8 cellular contexts compared by ENCODE assay signal in genomic region chr12:54378791-54379400, GRCh38. TPM values are rescaled to one million over a fixed set of nuclear protein-coding genes. Genes with fewer than 3 reads are reported as not detected.
DNase-seq lines count a peak whose midpoint lies in the region; ATAC-seq and TF ChIP-seq lines count a peak whose summit lies in the region.

No MANE protein-coding gene starts in this region.

- H3K9ac ChIP-seq in NT2/D1 (ENCODE audit: insufficient read length, low read depth): peak overlapping the region; percentile 37

- H3K4me1 ChIP-seq in NT2/D1 (ENCODE audit: insufficient read depth, insufficient read length): peaks cover 29% of the 10 kb centered on the region
- H3K4me1 ChIP-seq in left lung: peaks cover 0 to 30% of the 10 kb centered on the region in 2 donors
- H3K4me1 ChIP-seq in thoracic aorta (ENCODE audit: control insufficient read depth in 1 of 2, low read depth in 2 of 2): peaks cover 2 to 23% of the 10 kb centered on the region in 2 donors

- H3K27me3 ChIP-seq in NT2/D1 (ENCODE audit: insufficient read depth, insufficient read length) (no peaks in the 10 kb centered on the region), left lung (no peaks in the 10 kb centered on the region), thoracic aorta (replicated peaks; ENCODE audit: insufficient read depth) (no peaks in the 10 kb centered on the region)

- DNase-seq in NCI-H82 (lab: John Stamatoyannopoulos, UW): peak; percentile 74
- no peak for DNase-seq in NCI-H82 treated with DMSO at 0.1 percent for 48 hours (lab: John Stamatoyannopoulos, UW; ENCODE audit: unreplicated experiment)
- no peak for DNase-seq in NT2/D1 (ENCODE audit: low read depth, low spot score)
- DNase-seq in left lung: peak; percentile 59 to 89
- DNase-seq in thoracic aorta (ENCODE audit: low spot score): no peak
- DNase-seq in NCI-H2196 treated with DMSO at 0.1 percent for 48 hours (lab: John Stamatoyannopoulos, UW; ENCODE audit: unreplicated experiment): no peak
- no peak for DNase-seq in putamen (ENCODE audit: low spot score)

- H3K36me3 ChIP-seq in NT2/D1 (ENCODE audit: insufficient read depth, insufficient read length, low read length) (peaks cover 31% of the 10 kb centered on the region), left lung (peaks cover 0 to 7% of the 10 kb centered on the region in 2 donors), thoracic aorta (peaks cover 1% of the 10 kb centered on the region)

- H3K9me3 ChIP-seq in NT2/D1 (ENCODE audit: insufficient read depth, low read length) (no peaks in the 10 kb centered on the region), left lung (no peaks in the 10 kb centered on the region), thoracic aorta (no peaks in the 10 kb centered on the region)

- TF ChIP-seq CTCF in left lung (IDR thresholded peaks at IDR 0.05) (no peak), thoracic aorta (IDR thresholded peaks at IDR 0.05) (no peak)

- intact Hi-C loops in left lung (cut with DNase I): no loop called here

- peak overlapping the region; percentile 27 for H3K4me3 ChIP-seq in NT2/D1 (ENCODE audit: insufficient read length, low read depth)
- H3K4me3 ChIP-seq in left lung: peak overlapping the region; percentile 21 to 33
- peak overlapping the region; percentile 67 for H3K4me3 ChIP-seq in thoracic aorta

- H3K27ac ChIP-seq in cingulate gyrus (ENCODE audit: low read depth, low read length): peak overlapping the region; percentile 60
- H3K27ac ChIP-seq in left lung: peak overlapping the region in 1 of 2 donors; percentile 26
- H3K27ac ChIP-seq in thoracic aorta: peak overlapping the region; percentile 39 to 50

- ATAC-seq in left lung (peak; percentile 89), thoracic aorta (ENCODE audit: insufficient number of reproducible peaks, low FRiP score, low read depth) (peak; percentile 68)

RNA-seq across cellular contexts. Expression of gene ZNF385A, which starts 5.6 kb away (rescaled TPM):
- 10 to 100 TPM; 18.1 to 19.0 TPM for total RNA-seq in left lung
- total RNA-seq in thoracic aorta: 10 to 100 TPM in 1 of 2 donors, 1 to 10 TPM in 1; 7.4 to 19.0 TPM

RNA-seq across cellular contexts. Expression of gene GPR84, which starts 14.6 kb away (rescaled TPM):
- total RNA-seq in left lung: 10 to 100 TPM in 1 of 2 donors, under 1 TPM in 1; 0.99 to 10.3 TPM
- total RNA-seq in thoracic aorta: 1 to 10 TPM in 1 of 2 donors, under 1 TPM in 1; 0.95 to 2.3 TPM

RNA-seq across cellular contexts. Expression of gene ITGA5, which starts 40.2 kb away (rescaled TPM):
- 100 to 1,000 TPM in 1 of 2 donors, 10 to 100 TPM in 1; 76.4 to 142 TPM for total RNA-seq in left lung
- total RNA-seq in thoracic aorta: 100 to 1,000 TPM; 752 to 847 TPM

RNA-seq across cellular contexts. Expression of gene COPZ1, which starts 54.0 kb away (rescaled TPM):
- total RNA-seq in left lung: 100 to 1,000 TPM; 157 to 184 TPM
- total RNA-seq in thoracic aorta: 10 to 100 TPM; 38.7 to 59.4 TPM

Comparison
In these comparisons a context has a peak if more than half of its experiments do, and no peak if none do; other contexts are left out.
1. DNase-seq: peak in NCI-H82 (single experiment) and left lung (2 of 2); none in NCI-H82 treated with DMSO at 0.1 percent for 48 hours (single experiment), NT2/D1 (single experiment), thoracic aorta (single experiment), NCI-H2196 treated with DMSO at 0.1 percent for 48 hours (single experiment) and putamen (single experiment).
2. RNA of gene ITGA5, which starts 40.2 kb away (total RNA-seq): 752 to 847 TPM in thoracic aorta; 76.4 to 142 TPM in left lung; every median in the first group is over 4 times any median in the second.
3. Peak in every context shown above with its lines, with median percentiles within 50 percentile points of each other: H3K4me3 ChIP-seq.